8 cellular contexts compared by ENCODE assay signal in genomic region chr16:87492721-87493554, GRCh38. TPM values are rescaled to one million over a fixed set of nuclear protein-coding genes. Genes with fewer than 3 reads are reported as not detected.
DNase-seq lines count a peak whose midpoint lies in the region; ATAC-seq and TF ChIP-seq lines count a peak whose summit lies in the region.

Gene ZCCHC14, minus strand, starts transcription at chr16:87493024. Its CDS starts 786 bp downstream, at chr16:87492238.

- no peak for TF ChIP-seq CTCF in endothelial cell (IDR thresholded peaks at IDR 0.05; ENCODE audit: unreplicated experiment)
- TF ChIP-seq CTCF in mesothelial cell of epicardium (IDR thresholded peaks at IDR 0.05; ENCODE audit: unreplicated experiment) = no peak

- H3K27ac Mint-ChIP-seq in endothelial cell (ENCODE audit: unreplicated experiment) = no peak within 1 kb of the TSS
- H3K27ac Mint-ChIP-seq in mesothelial cell of epicardium = peak within 1 kb of the TSS; percentile 92

- H3K27me3 Mint-ChIP-seq in endothelial cell (ENCODE audit: unreplicated experiment) (peaks cover 7% of the 10 kb centered on the region), mesothelial cell of epicardium (ENCODE audit: low read depth) (peaks cover 1% of the 10 kb centered on the region)

- H3K9me3 Mint-ChIP-seq in endothelial cell (ENCODE audit: unreplicated experiment) = no peaks in the 10 kb centered on the region
- H3K9me3 Mint-ChIP-seq in mesothelial cell of epicardium = no peaks in the 10 kb centered on the region

- H3K4me1 Mint-ChIP-seq in endothelial cell (ENCODE audit: unreplicated experiment) = peaks cover 38% of the 10 kb centered on the region
- peaks cover 35% of the 10 kb centered on the region for H3K4me1 Mint-ChIP-seq in mesothelial cell of epicardium

- DNase-seq in COLO668 (lab: John Stamatoyannopoulos, UW; ENCODE audit: unreplicated experiment) (peak; percentile 99), HS-5 (ENCODE audit: low read depth) (peak; percentile 52), NOMO-1 treated with dmso at 0.1 percent for 144 hours (lab: John Stamatoyannopoulos, UW; ENCODE audit: unreplicated experiment) (peak; percentile 94), endothelial cell (ENCODE audit: low spot score) (peak; percentile 100), mesothelial cell of epicardium (ENCODE audit: low spot score in 2 of 2, unreplicated experiment in 2 of 2) (peak; percentile 99)
- peak; percentile 99 for DNase-seq in activated CD8-positive, alpha-beta memory T cell treated with anti-CD3 and anti-CD28 coated beads, Interleukin-2, amount 50 U/mL, for 4 hours
- peak; percentile 96 for DNase-seq in stimulated activated CD8-positive, alpha-beta memory T cell treated with anti-CD3 and anti-CD28 coated beads, Interleukin-15, amount 100 ng/mL, for 24 hours (ENCODE audit: low read depth)

- H3K4me3 Mint-ChIP-seq in endothelial cell (ENCODE audit: unreplicated experiment) (peak within 1 kb of the TSS; percentile 82), mesothelial cell of epicardium (peak within 1 kb of the TSS; percentile 79)

- H3K36me3 Mint-ChIP-seq in endothelial cell (ENCODE audit: low read depth, unreplicated experiment) = peaks cover 4% of the 10 kb centered on the region
- no peaks in the 10 kb centered on the region for H3K36me3 Mint-ChIP-seq in mesothelial cell of epicardium

- peak; percentile 21 for ATAC-seq in GM19468 (IDR thresholded peaks at IDR 0.05; ENCODE audit: extremely low read depth, unreplicated experiment)

RNA-seq across cellular contexts. Expression of gene ZCCHC14, which starts in this region (rescaled TPM):
- 50.4 TPM for total RNA-seq in endothelial cell (ENCODE audit: unreplicated experiment)
- 35.6 to 37.3 TPM (median 36.7 TPM) in 3 replicates for total RNA-seq in mesothelial cell of epicardium

Comparison
In these comparisons a context has a peak if more than half of its experiments do, and no peak if none do; other contexts are left out.
1. Peak in every context shown above with its lines: DNase-seq and ATAC-seq.